Comparison of ENCODE assay signal across 10 cellular contexts in genomic region chr11:68036141-68036716, GRCh38. TPM values are rescaled to one million over a fixed set of nuclear protein-coding genes. Genes with fewer than 3 reads are reported as not detected.
DNase-seq lines count a peak whose midpoint lies in the region; ATAC-seq and TF ChIP-seq lines count a peak whose summit lies in the region.
"Had no signal": no experiment of that assay in that cellular context is flagged by ENCODE, and none has a peak within 500 bp of the region (broad histone marks: within the 10 kb centered on the region; RNA-seq: fewer than 3 reads in every experiment).

No MANE protein-coding gene starts in this region.

- DNase-seq in activated naive CD8-positive, alpha-beta T cell treated with anti-CD3 and anti-CD28 coated beads, Interleukin-2, amount 10 ng/mL, durations not matched to agents 7 days and 5 days = no peak
- no peak for DNase-seq in activated naive CD8-positive, alpha-beta T cell treated with anti-CD3 and anti-CD28 coated beads, Interleukin-2, amount 50 U/mL, for 24 hours
- DNase-seq in caudate nucleus (lab: John Stamatoyannopoulos, UW) (no peak), upper lobe of left lung (peak; percentile 79 to 87), activated T-cell treated with anti-CD3 and anti-CD28 coated beads for 4 hours (no peak), ecto neural progenitor cell (ENCODE audit: low spot score) (no peak)
- DNase-seq: cortex of kidney, NCI-H226 had no signal

- H3K4me1 Mint-ChIP-seq in activated naive CD8-positive, alpha-beta T cell treated with anti-CD3 and anti-CD28 coated beads, Interleukin-2, amount 10 ng/mL, durations not matched to agents 7 days and 5 days = peaks cover 22% of the 10 kb centered on the region
- H3K4me1 Mint-ChIP-seq in activated naive CD8-positive, alpha-beta T cell treated with anti-CD3 and anti-CD28 coated beads, Interleukin-2, amount 50 U/mL, for 24 hours = peaks cover 26% of the 10 kb centered on the region

- no peak for TF ChIP-seq EP300 in upper lobe of left lung (IDR thresholded peaks at IDR 0.05)

- no peaks in the 10 kb centered on the region for H3K9me3 ChIP-seq in muscle layer of duodenum (ENCODE audit: control insufficient read depth in 1 of 2, low read length in 2 of 2)
- no peaks in the 10 kb centered on the region for H3K9me3 ChIP-seq in upper lobe of left lung

- H3K27me3 ChIP-seq in muscle layer of duodenum (ENCODE audit: low read depth, low read length) (no peaks in the 10 kb centered on the region), upper lobe of left lung (no peaks in the 10 kb centered on the region)

- H3K27me3 Mint-ChIP-seq in activated naive CD8-positive, alpha-beta T cell treated with anti-CD3 and anti-CD28 coated beads, Interleukin-2, amount 10 ng/mL, durations not matched to agents 7 days and 5 days = no peaks in the 10 kb centered on the region
- H3K27me3 Mint-ChIP-seq in activated naive CD8-positive, alpha-beta T cell treated with anti-CD3 and anti-CD28 coated beads, Interleukin-2, amount 50 U/mL, for 24 hours = no peaks in the 10 kb centered on the region

- H3K36me3 ChIP-seq in muscle layer of duodenum (ENCODE audit: control insufficient read depth in 1 of 2, insufficient read depth in 2 of 2, low read length in 2 of 2) (peaks cover 6 to 20% of the 10 kb centered on the region in 2 donors), upper lobe of left lung (peaks cover 0 to 25% (median 9%) of the 10 kb centered on the region in 4 donors)

- H3K36me3 Mint-ChIP-seq in activated naive CD8-positive, alpha-beta T cell treated with anti-CD3 and anti-CD28 coated beads, Interleukin-2, amount 10 ng/mL, durations not matched to agents 7 days and 5 days = peaks cover 5% of the 10 kb centered on the region
- peaks cover 5% of the 10 kb centered on the region for H3K36me3 Mint-ChIP-seq in activated naive CD8-positive, alpha-beta T cell treated with anti-CD3 and anti-CD28 coated beads, Interleukin-2, amount 50 U/mL, for 24 hours (ENCODE audit: low read depth)

- ATAC-seq in activated naive CD8-positive, alpha-beta T cell treated with anti-CD3 and anti-CD28 coated beads, Interleukin-2, amount 10 ng/mL, durations not matched to agents 7 days and 5 days (ENCODE audit: low read depth) = no peak
- ATAC-seq in activated naive CD8-positive, alpha-beta T cell treated with anti-CD3 and anti-CD28 coated beads, Interleukin-2, amount 50 U/mL, for 24 hours = no peak
- ATAC-seq in upper lobe of left lung (ENCODE audit: low FRiP score in 2 of 2) (no peak), HG02970 (IDR thresholded peaks at IDR 0.05; ENCODE audit: low FRiP score, unreplicated experiment) (no peak)

- no peaks in the 10 kb centered on the region for H3K9me3 Mint-ChIP-seq in activated naive CD8-positive, alpha-beta T cell treated with anti-CD3 and anti-CD28 coated beads, Interleukin-2, amount 10 ng/mL, durations not matched to agents 7 days and 5 days
- H3K9me3 Mint-ChIP-seq in activated naive CD8-positive, alpha-beta T cell treated with anti-CD3 and anti-CD28 coated beads, Interleukin-2, amount 50 U/mL, for 24 hours = no peaks in the 10 kb centered on the region

- H3K27ac ChIP-seq in caudate nucleus (ENCODE audit: low read depth, low read length) (peak overlapping the region; percentile 36), muscle layer of duodenum (ENCODE audit: low read length) (peak overlapping the region; percentile 61), upper lobe of left lung (peak overlapping the region; percentile 86 to 98 (median 96))

- H3K4me1 ChIP-seq in muscle layer of duodenum (ENCODE audit: control insufficient read depth in 1 of 2, insufficient read depth in 2 of 2, low read length in 2 of 2) = peaks cover 13 to 59% of the 10 kb centered on the region in 2 donors
- H3K4me1 ChIP-seq in upper lobe of left lung = peaks cover 45 to 85% (median 58%) of the 10 kb centered on the region in 4 donors

- H3K4me3 ChIP-seq in muscle layer of duodenum (ENCODE audit: low read depth in 1 of 2, low read length in 2 of 2) (no peak overlapping the region), upper lobe of left lung (no peak overlapping the region)

- H3K27ac Mint-ChIP-seq in activated naive CD8-positive, alpha-beta T cell treated with anti-CD3 and anti-CD28 coated beads, Interleukin-2, amount 10 ng/mL, durations not matched to agents 7 days and 5 days = peak overlapping the region; percentile 97
- H3K27ac Mint-ChIP-seq in activated naive CD8-positive, alpha-beta T cell treated with anti-CD3 and anti-CD28 coated beads, Interleukin-2, amount 50 U/mL, for 24 hours = no peak overlapping the region

- TF ChIP-seq CTCF in upper lobe of left lung (IDR thresholded peaks at IDR 0.05) = no peak

- no peak overlapping the region for H3K4me3 Mint-ChIP-seq in activated naive CD8-positive, alpha-beta T cell treated with anti-CD3 and anti-CD28 coated beads, Interleukin-2, amount 10 ng/mL, durations not matched to agents 7 days and 5 days
- H3K4me3 Mint-ChIP-seq in activated naive CD8-positive, alpha-beta T cell treated with anti-CD3 and anti-CD28 coated beads, Interleukin-2, amount 50 U/mL, for 24 hours = no peak overlapping the region

- 63 to 71% methylated on average over 11 to 20 of the region's 27 CpGs for WGBS in upper lobe of left lung, 2 donors

- POLR2A ChIA-PET in activated naive CD8-positive, alpha-beta T cell treated with anti-CD3 and anti-CD28 coated beads, Interleukin-2, amount 10 ng/mL, durations not matched to agents 7 days and 5 days (lab: Charles Lee) = interaction anchor here (0.6 to 3.2 kb wide), 3 partner anchors 11 to 64 kb away, joined by 3 to 12 read pairs (median 4); partner anchors contain the start of gene UNC93B1

- TF ChIP-seq POLR2A in upper lobe of left lung (IDR thresholded peaks at IDR 0.05) = no peak

RNA-seq across cellular contexts. Expression of gene TCIRG1, which starts 2.6 kb away (rescaled TPM):
- 100 to 1,000 TPM; 297 to 308 TPM for total RNA-seq in activated naive CD8-positive, alpha-beta T cell treated with anti-CD3 and anti-CD28 coated beads, Interleukin-2, amount 10 ng/mL, durations not matched to agents 7 days and 5 days
- total RNA-seq in upper lobe of left lung = 100 to 1,000 TPM; 141 to 919 (median 287) TPM

RNA-seq across cellular contexts. Expression of gene NDUFS8, which starts 5.7 kb away (rescaled TPM):
- total RNA-seq in activated naive CD8-positive, alpha-beta T cell treated with anti-CD3 and anti-CD28 coated beads, Interleukin-2, amount 10 ng/mL, durations not matched to agents 7 days and 5 days = 100 to 1,000 TPM; 117 to 128 TPM
- total RNA-seq in upper lobe of left lung = 100 to 1,000 TPM in 5 of 6 donors, 10 to 100 TPM in 1; 64.5 to 196 (median 143) TPM

RNA-seq across cellular contexts. Expression of gene ALDH3B1, which starts 26.1 kb away (rescaled TPM):
- under 1 TPM; 0.45 to 0.61 TPM for total RNA-seq in activated naive CD8-positive, alpha-beta T cell treated with anti-CD3 and anti-CD28 coated beads, Interleukin-2, amount 10 ng/mL, durations not matched to agents 7 days and 5 days
- 100 to 1,000 TPM; 107 to 229 (median 185) TPM for total RNA-seq in upper lobe of left lung

RNA-seq across cellular contexts. Expression of gene UNC93B1, which starts 32.3 kb away (rescaled TPM):
- 10 to 100 TPM; 35.1 to 42.6 TPM for total RNA-seq in activated naive CD8-positive, alpha-beta T cell treated with anti-CD3 and anti-CD28 coated beads, Interleukin-2, amount 10 ng/mL, durations not matched to agents 7 days and 5 days
- 100 to 1,000 TPM in 4 of 6 donors, 10 to 100 TPM in 2; 99.3 to 186 (median 124) TPM for total RNA-seq in upper lobe of left lung

Comparison
In these comparisons a context has a peak if more than half of its experiments do, and no peak if none do; other contexts are left out.
1. DNase-seq: peak in upper lobe of left lung (2 of 2); none in activated naive CD8-positive, alpha-beta T cell treated with anti-CD3 and anti-CD28 coated beads, Interleukin-2, amount 10 ng/mL, durations not matched to agents 7 days and 5 days (single experiment), activated naive CD8-positive, alpha-beta T cell treated with anti-CD3 and anti-CD28 coated beads, Interleukin-2, amount 50 U/mL, for 24 hours (single experiment), caudate nucleus (0 of 61), activated T-cell treated with anti-CD3 and anti-CD28 coated beads for 4 hours (single experiment) and ecto neural progenitor cell (single experiment).
2. H3K27ac ChIP-seq: peak in every context shown above with its lines; median percentile 96 in upper lobe of left lung; 61 in muscle layer of duodenum; 36 in caudate nucleus.
3. RNA of gene ALDH3B1, which starts 26.1 kb away (total RNA-seq): 107 to 229 TPM in upper lobe of left lung; 0.45 to 0.61 TPM in activated naive CD8-positive, alpha-beta T cell treated with anti-CD3 and anti-CD28 coated beads, Interleukin-2, amount 10 ng/mL, durations not matched to agents 7 days and 5 days; every median in the first group is over 10 times any median in the second.